In genomic region chr1:77888071-77888428, GRCh38 we compare ENCODE assay signal across 8 cellular contexts. TPM values are rescaled to one million over a fixed set of nuclear protein-coding genes. Genes with fewer than 3 reads are reported as not detected.
DNase-seq lines count a peak whose midpoint lies in the region; ATAC-seq and TF ChIP-seq lines count a peak whose summit lies in the region.

No MANE protein-coding gene starts in this region.

- peaks cover 11% of the 10 kb centered on the region for H3K27me3 Mint-ChIP-seq in activated T-helper 17 cell treated with anti-CD3 and anti-CD28 coated beads, Interleukin-2, amount 50 U/mL, for 72 hours

- TF ChIP-seq CTCF in left ventricle myocardium inferior (IDR thresholded peaks at IDR 0.05; ENCODE audit: borderline replicate concordance), result no peak

- H3K27ac Mint-ChIP-seq in activated T-helper 17 cell treated with anti-CD3 and anti-CD28 coated beads, Interleukin-2, amount 50 U/mL, for 72 hours, result no peak overlapping the region

- H3K9me3 Mint-ChIP-seq in activated T-helper 17 cell treated with anti-CD3 and anti-CD28 coated beads, Interleukin-2, amount 50 U/mL, for 72 hours, result no peaks in the 10 kb centered on the region

- peak; percentile 9 for ATAC-seq in GM21360 (IDR thresholded peaks at IDR 0.05; ENCODE audit: unreplicated experiment)
- no peak for ATAC-seq in activated T-helper 17 cell treated with anti-CD3 and anti-CD28 coated beads, Interleukin-2, amount 50 U/mL, for 72 hours (replicated peaks)

- DNase-seq in A172 (ENCODE audit: low spot score) (peak; percentile 22), left ventricle myocardium inferior (no peak), putamen (ENCODE audit: low spot score) (peak; percentile 16), 8988T (no peak)
- DNase-seq in stimulated activated CD4-positive, alpha-beta T cell treated with anti-CD3 and anti-CD28 coated beads, Interleukin-2, amount 100 ng/mL, for 48 hours, result no peak
- no peak for DNase-seq in activated CD4-positive, alpha-beta T cell treated with anti-CD3 and anti-CD28 coated beads, Interleukin-2, amount 50 U/mL, for 4 hours

- peaks cover 7% of the 10 kb centered on the region for H3K36me3 Mint-ChIP-seq in activated T-helper 17 cell treated with anti-CD3 and anti-CD28 coated beads, Interleukin-2, amount 50 U/mL, for 72 hours (ENCODE audit: low read depth)

- H3K27me3 ChIP-seq in left ventricle myocardium inferior (ENCODE audit: low read depth), result no peaks in the 10 kb centered on the region

- H3K9me3 ChIP-seq in left ventricle myocardium inferior (replicated peaks), result no peaks in the 10 kb centered on the region

- H3K4me3 ChIP-seq in left ventricle myocardium inferior, result peak overlapping the region; percentile 85

- H3K4me3 Mint-ChIP-seq in activated T-helper 17 cell treated with anti-CD3 and anti-CD28 coated beads, Interleukin-2, amount 50 U/mL, for 72 hours, result peak overlapping the region; percentile 63

- peaks cover 12% of the 10 kb centered on the region for H3K36me3 ChIP-seq in left ventricle myocardium inferior

- intact Hi-C loops in left ventricle myocardium inferior (cut with micrococcal nuclease), result loop anchor here (5.0 kb wide), 1 partner anchor 56 kb away; no protein-coding TSS in a partner anchor

- peaks cover 5% of the 10 kb centered on the region for H3K4me1 Mint-ChIP-seq in activated T-helper 17 cell treated with anti-CD3 and anti-CD28 coated beads, Interleukin-2, amount 50 U/mL, for 72 hours

- H3K4me1 ChIP-seq in left ventricle myocardium inferior, result peaks cover 29% of the 10 kb centered on the region

- peak overlapping the region; percentile 98 for H3K27ac ChIP-seq in left ventricle myocardium inferior (replicated peaks)

RNA-seq across cellular contexts. Expression of gene NEXN, which starts 0.4 kb away (rescaled TPM):
- total RNA-seq in A172 (2014; rRNA removed; shearing (Covaris generic)), result 4.0 and 5.6 TPM in 2 replicates
- total RNA-seq in activated T-helper 17 cell treated with anti-CD3 and anti-CD28 coated beads, Interleukin-2, amount 50 U/mL, for 72 hours, result under 1 TPM in 1 of 2 donors, not detected in 1; 0.24 TPM
- 391 TPM for total RNA-seq in left ventricle myocardium inferior

Comparison
In these comparisons a context has a peak if more than half of its experiments do, and no peak if none do; other contexts are left out.
1. DNase-seq: peak in A172 (single experiment) and putamen (single experiment); none in left ventricle myocardium inferior (single experiment), 8988T (single experiment), stimulated activated CD4-positive, alpha-beta T cell treated with anti-CD3 and anti-CD28 coated beads, Interleukin-2, amount 100 ng/mL, for 48 hours (0 of 2) and activated CD4-positive, alpha-beta T cell treated with anti-CD3 and anti-CD28 coated beads, Interleukin-2, amount 50 U/mL, for 4 hours (0 of 2).
2. RNA of gene NEXN, which starts 0.4 kb away (total RNA-seq): 391 TPM in left ventricle myocardium inferior (single experiment); 4.0 to 5.6 TPM in A172 and 0.24 TPM in activated T-helper 17 cell treated with anti-CD3 and anti-CD28 coated beads, Interleukin-2, amount 50 U/mL, for 72 hours; every median in the first group is over 10 times any median in the second.